ENCODE assay signal across 21 cellular contexts in genomic region chr9:123933801-123934200, GRCh38. TPM values are rescaled to one million over a fixed set of nuclear protein-coding genes. Genes with fewer than 3 reads are reported as not detected.
A peak's percentile ranks its signal among the peaks of the same experiment; 100 is the strongest.
DNase-seq lines count a peak whose midpoint lies in the region; ATAC-seq and TF ChIP-seq lines count a peak whose summit lies in the region.
"Had no signal": no experiment of that assay in that cellular context is flagged by ENCODE, and none has a peak within 500 bp of the region (broad histone marks: within the 10 kb centered on the region; RNA-seq: fewer than 3 reads in every experiment).

No MANE protein-coding gene starts in this region.

- peaks cover 39% of the 10 kb centered on the region for H3K4me1 ChIP-seq in PC-3 (ENCODE audit: insufficient read depth, low read length)
- H3K4me1 ChIP-seq in colonic mucosa, result no peaks in the 10 kb centered on the region
- H3K4me1 ChIP-seq in body of pancreas, result peaks cover 10% of the 10 kb centered on the region
- H3K4me1 ChIP-seq in Caco-2, result peaks cover 22% of the 10 kb centered on the region

- intact Hi-C loops in CD4-positive, alpha-beta T cell (cut with DNase I, micrococcal nuclease), result loop anchor here in 1 of 2 experiments (5.0 kb wide), 1 partner anchor 666 kb away; the partner anchor contains the start of gene STRBP
- intact Hi-C loops in PC-3 (cut with micrococcal nuclease), result loop anchor here (10.0 kb wide), 1 partner anchor 71 kb away; no protein-coding TSS in a partner anchor
- intact Hi-C loops in colonic mucosa (cut with DNase I), result no loop called here
- intact Hi-C loops in body of pancreas (cut with DNase I), result no loop called here
- intact Hi-C loops in Caco-2 (cut with micrococcal nuclease; ENCODE audit: unreplicated experiment), result loop anchor here (5.0 kb wide), 1 partner anchor 74 kb away; no protein-coding TSS in a partner anchor

- peaks cover 13% of the 10 kb centered on the region for H3K4me1 Mint-ChIP-seq in CD4-positive, alpha-beta T cell (ENCODE audit: low read depth)
- peaks cover 12% of the 10 kb centered on the region for H3K4me1 Mint-ChIP-seq in neural crest cell
- H3K4me1 Mint-ChIP-seq in Caco-2 (ENCODE audit: low read depth, unreplicated experiment), result peaks cover 21% of the 10 kb centered on the region

- H3K36me3 Mint-ChIP-seq in CD4-positive, alpha-beta T cell (ENCODE audit: low read depth), result peaks cover 7% of the 10 kb centered on the region
- H3K36me3 Mint-ChIP-seq in neural crest cell (ENCODE audit: low read depth) (peaks cover 2% of the 10 kb centered on the region), Caco-2 (ENCODE audit: insufficient read depth, unreplicated experiment) (peaks cover 3% of the 10 kb centered on the region)

- H3K4me2 ChIP-seq in PC-3 (ENCODE audit: low read length), result peak overlapping the region; percentile 79
- H3K4me2 ChIP-seq: GM23338, KMS-11 had no signal

- H4K20me1 ChIP-seq in PC-3 (ENCODE audit: low read length), result no peaks in the 10 kb centered on the region

- no peaks in the 10 kb centered on the region for H3K36me3 ChIP-seq in PC-3 (ENCODE audit: low read depth, low read length)
- no peaks in the 10 kb centered on the region for H3K36me3 ChIP-seq in colonic mucosa
- H3K36me3 ChIP-seq in body of pancreas (replicated peaks in 1 of 2; ENCODE audit: insufficient read depth in 1 of 2, low read depth in 2 of 2), result no peaks in the 10 kb centered on the region
- no peaks in the 10 kb centered on the region for H3K36me3 ChIP-seq in Caco-2 (ENCODE audit: control insufficient read depth, insufficient read depth, low read length)
- H3K36me3 ChIP-seq: HAP-1 had no signal

- peaks cover 7% of the 10 kb centered on the region for H3K79me2 ChIP-seq in PC-3 (ENCODE audit: low read length)

- H3K9me3 ChIP-seq in CD4-positive, alpha-beta T cell (ENCODE audit: control insufficient read depth, low read length), result no peaks in the 10 kb centered on the region
- H3K9me3 ChIP-seq in PC-3 (ENCODE audit: low read length), result no peaks in the 10 kb centered on the region
- H3K9me3 ChIP-seq in colonic mucosa, result no peaks in the 10 kb centered on the region
- H3K9me3 ChIP-seq in body of pancreas, result peaks cover 0 to 6% (median 0%) of the 10 kb centered on the region in 3 donors
- H3K9me3 ChIP-seq in Caco-2, result peaks cover 7% of the 10 kb centered on the region; the same call in 1 of the 2 replicates

- H3K9ac ChIP-seq in PC-3 (ENCODE audit: low read length) (peak overlapping the region; percentile 58), colonic mucosa (ENCODE audit: low read depth in 2 of 2, low read length in 2 of 2) (no peak overlapping the region)
- H3K9ac ChIP-seq: KMS-11 had no signal

- CTCF ChIA-PET in CD4-positive, alpha-beta T cell (lab: Charles Lee), result no interaction called here
- CTCF ChIA-PET in PC-3 (lab: Charles Lee) (no interaction called here), Caco-2 (lab: Charles Lee) (no interaction called here)

- POLR2A ChIA-PET in CD4-positive, alpha-beta T cell (lab: Charles Lee), result no interaction called here
- POLR2A ChIA-PET in PC-3 (lab: Charles Lee; ENCODE audit: unreplicated experiment), result no interaction called here
- POLR2A ChIA-PET in Caco-2 (lab: Charles Lee), result interaction anchor here (0.5 kb wide), 1 partner anchor 84 kb away, joined by 5 read pairs; no protein-coding TSS in a partner anchor

- peak overlapping the region; percentile 58; the same call in 1 of the 2 replicates for H2AFZ ChIP-seq in PC-3 (ENCODE audit: low read length)
- H2AFZ ChIP-seq: GM23338 had no signal

- no peak for TF ChIP-seq POLR2A in body of pancreas (IDR thresholded peaks at IDR 0.05)

- no peak overlapping the region for H3K27ac ChIP-seq in CD4-positive, alpha-beta T cell (ENCODE audit: low read depth, low read length)
- H3K27ac ChIP-seq in PC-3 (ENCODE audit: low read length) (peak overlapping the region; percentile 98), colonic mucosa (peak overlapping the region; percentile 46), body of pancreas (no peak overlapping the region)
- H3K27ac ChIP-seq: C4-2B, KMS-11, SK-N-MC had no signal

- H3K27me3 ChIP-seq in CD4-positive, alpha-beta T cell (ENCODE audit: control insufficient read depth, insufficient read depth, low read length), result no peaks in the 10 kb centered on the region
- H3K27me3 ChIP-seq in PC-3 (ENCODE audit: low read length), result no peaks in the 10 kb centered on the region
- H3K27me3 ChIP-seq in colonic mucosa, result no peaks in the 10 kb centered on the region
- H3K27me3 ChIP-seq in body of pancreas, result no peaks in the 10 kb centered on the region
- no peaks in the 10 kb centered on the region for H3K27me3 ChIP-seq in Caco-2 (replicated peaks; ENCODE audit: control insufficient read depth, insufficient read depth, low read length)

- no peaks in the 10 kb centered on the region for H3F3A ChIP-seq in PC-3 (ENCODE audit: low read length, unreplicated experiment)

- ATAC-seq in CD4-positive, alpha-beta T cell (ENCODE audit: poor library complexity), result no peak
- ATAC-seq in PC-3 (no peak), GM21576 (IDR thresholded peaks at IDR 0.05; ENCODE audit: unreplicated experiment) (no peak), body of pancreas (no peak)
- ATAC-seq: GM12878, GM23338 had no signal

- H3K9me2 ChIP-seq in PC-3 (replicated peaks; ENCODE audit: low read length), result no peaks in the 10 kb centered on the region

- H3K27ac Mint-ChIP-seq in CD4-positive, alpha-beta T cell, result no peak overlapping the region
- no peak overlapping the region for H3K27ac Mint-ChIP-seq in neural crest cell (ENCODE audit: unreplicated experiment)
- no peak overlapping the region for H3K27ac Mint-ChIP-seq in Caco-2 (ENCODE audit: unreplicated experiment)
- H3K27ac Mint-ChIP-seq: GM23338 had no signal

- TF ChIP-seq CTCF in CD4-positive, alpha-beta T cell (IDR thresholded peaks at IDR 0.05), result no peak
- TF ChIP-seq CTCF in PC-3 (conservative IDR thresholded peaks at IDR 0.05; ENCODE audit: low read depth, low read length) (no peak), colonic mucosa (IDR thresholded peaks at IDR 0.05) (no peak), neural crest cell (conservative IDR thresholded peaks at IDR 0.05) (no peak), body of pancreas (IDR thresholded peaks at IDR 0.05) (no peak), Caco-2 (IDR thresholded peaks at IDR 0.05; ENCODE audit: insufficient read depth in 1 of 2, low read depth in 1 of 2, low read length in 1 of 2, severe bottlenecking in 1 of 2, unreplicated experiment in 1 of 2) (no peak)

- peaks cover 11% of the 10 kb centered on the region for H3K27me3 Mint-ChIP-seq in CD4-positive, alpha-beta T cell
- H3K27me3 Mint-ChIP-seq in neural crest cell (ENCODE audit: low read depth), result peaks cover 63% of the 10 kb centered on the region
- H3K27me3 Mint-ChIP-seq in Caco-2 (ENCODE audit: insufficient read depth, unreplicated experiment), result no peaks in the 10 kb centered on the region

- 10 to 11% methylated on average over 2 of the region's 2 CpGs for WGBS in body of pancreas, 2 donors

- DNase-seq in CD4-positive, alpha-beta T cell, result no peak
- peak; percentile 58 for DNase-seq in PC-3
- no peak for DNase-seq in colonic mucosa
- no peak for DNase-seq in neural crest cell (ENCODE audit: low read depth, low spot score)
- DNase-seq in body of pancreas, result no peak
- no peak for DNase-seq in Caco-2
- DNase-seq: DMS79, NCI-H1105, NCI-H146, NCI-H2029 treated with DMSO at 0.1 percent for 48 hours, NCI-H345, NCI-H524 treated with DMSO at 0.1 percent for 48 hours, OCI-M1, SHP77 treated with DMSO at 0.1 percent for 48 hours had no signal

- BruUV-seq in PC-3 (replicated peaks; lab: Mats Ljungman, UMichigan) (TSS peak; percentile 54), Caco-2 (replicated peaks; lab: Mats Ljungman, UMichigan) (no TSS peak)

- no peaks in the 10 kb centered on the region for H3K9me3 Mint-ChIP-seq in CD4-positive, alpha-beta T cell
- H3K9me3 Mint-ChIP-seq in neural crest cell (peaks cover 7% of the 10 kb centered on the region), Caco-2 (ENCODE audit: unreplicated experiment) (peaks cover 9% of the 10 kb centered on the region)

- peak overlapping the region; percentile 2 for H3K4me3 Mint-ChIP-seq in CD4-positive, alpha-beta T cell
- H3K4me3 Mint-ChIP-seq in neural crest cell, result peak overlapping the region; percentile 41
- H3K4me3 Mint-ChIP-seq in Caco-2 (ENCODE audit: unreplicated experiment), result no peak overlapping the region
- H3K4me3 Mint-ChIP-seq: GM23338 had no signal

- H3K4me3 ChIP-seq in PC-3 (ENCODE audit: low read length) (peak overlapping the region; percentile 55; the same call in 1 of the 2 replicates), colonic mucosa (no peak overlapping the region), body of pancreas (no peak overlapping the region), Caco-2 (ENCODE audit: low read depth, low read length) (no peak overlapping the region)
- H3K4me3 ChIP-seq: GM12878, GM23338, HAP-1, SK-N-MC had no signal

RNA-seq across cellular contexts. Expression of gene DENND1A, which starts 3.9 kb away (rescaled TPM):
- 10 to 100 TPM; 20.0 to 20.6 TPM for total RNA-seq in CD4-positive, alpha-beta T cell
- total RNA-seq in PC-3 (2014; rRNA removed), result 18.6 and 29.7 TPM in 2 replicates
- 10 to 100 TPM; 34.3 to 39.9 TPM for total RNA-seq in colonic mucosa
- 17.8 and 21.9 TPM in 2 replicates for total RNA-seq in neural crest cell
- total RNA-seq in body of pancreas, result 1 to 10 TPM; 7.6 to 8.6 TPM
- 34.3 and 41.6 TPM in 2 replicates for total RNA-seq in Caco-2 (2022)

Comparison
In these comparisons a context has a peak if more than half of its experiments do, and no peak if none do; other contexts are left out.
1. H3K27ac ChIP-seq: peak in PC-3 (single experiment) and colonic mucosa (single experiment); none in CD4-positive, alpha-beta T cell (single experiment) and body of pancreas (0 of 4).
2. intact Hi-C loops: an anchor here in PC-3 (10.0 kb wide) and Caco-2 (5.0 kb wide); none called in colonic mucosa and body of pancreas.